16 cellular contexts compared by ENCODE assay signal in the genomic region with DNA sequence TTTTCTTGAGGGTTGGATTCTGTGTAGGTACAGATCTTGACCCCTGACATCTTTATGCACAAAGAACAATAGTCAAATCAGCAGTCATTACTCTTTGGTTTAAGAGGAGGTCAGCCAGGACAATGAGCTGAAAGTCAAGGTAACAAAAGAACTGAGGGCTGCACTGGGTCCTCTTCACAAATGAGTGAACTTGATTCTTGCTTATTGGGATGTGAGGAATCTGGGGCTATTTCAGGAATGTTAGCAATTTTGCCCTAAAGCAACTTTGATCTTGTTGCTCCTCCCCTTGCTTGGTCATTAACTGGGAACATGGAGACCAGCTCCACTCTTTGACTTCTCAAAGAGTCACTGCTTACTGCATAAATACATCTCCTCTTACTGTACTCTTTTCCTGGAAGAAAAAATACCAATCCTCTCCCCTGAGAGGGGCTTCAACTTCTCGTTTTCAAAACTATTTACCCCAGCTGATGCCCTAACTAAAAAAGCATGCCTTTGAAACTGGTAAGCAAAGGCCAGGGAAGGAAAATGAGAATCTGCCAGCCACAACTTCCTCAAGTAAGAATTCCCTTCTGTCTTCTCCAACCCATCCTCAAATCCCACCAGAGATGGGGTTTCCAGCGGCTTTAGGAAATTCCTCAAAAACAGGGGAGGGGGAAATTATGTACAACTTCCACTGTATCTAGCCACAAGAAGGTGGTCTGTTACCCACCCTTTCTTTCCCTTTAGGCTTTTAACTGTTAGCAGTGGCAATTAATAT.
DNase-seq lines count a peak whose midpoint lies in the region; ATAC-seq and TF ChIP-seq lines count a peak whose summit lies in the region.
"Had no signal": no experiment of that assay in that cellular context is flagged by ENCODE, and none has a peak within 500 bp of the region (broad histone marks: within the 10 kb centered on the region; RNA-seq: fewer than 3 reads in every experiment).

No MANE protein-coding gene starts in this region.

- no CpG with 5 or more reads among the region's 2 CpGs for WGBS in IMR-90 (ENCODE audit: extremely low coverage in 2 of 2, insufficient read length in 1 of 2), 2 experiments

- H3K36me3 ChIP-seq in IMR-90 (ENCODE audit: control insufficient read depth, insufficient read depth, low read length): no peaks in the 10 kb centered on the region

- H2BK5ac ChIP-seq in IMR-90 (ENCODE audit: low read depth, low read length, poor library complexity, severe bottlenecking): no peak overlapping the region

- peaks cover 9% of the 10 kb centered on the region for H3K4me1 Mint-ChIP-seq in MCF 10A (ENCODE audit: insufficient read depth, unreplicated experiment)
- no peaks in the 10 kb centered on the region for H3K4me1 Mint-ChIP-seq in activated CD4-positive, alpha-beta T cell treated with anti-CD3 and anti-CD28 coated beads, Interleukin-2, amount 10 ng/mL, durations not matched to agents 24 days and 14 days
- H3K4me1 Mint-ChIP-seq: activated naive CD4-positive, alpha-beta T cell treated with anti-CD3 and anti-CD28 coated beads, Interleukin-2, amount 50 U/mL, for 24 hours had no signal

- H2BK120ac ChIP-seq in IMR-90 (ENCODE audit: low read depth, low read length): peak overlapping the region; percentile 21

- no peak for TF ChIP-seq CTCF in IMR-90 (conservative IDR thresholded peaks at IDR 0.05; ENCODE audit: low read depth, low read length)
- TF ChIP-seq CTCF in MCF 10A (IDR thresholded peaks at IDR 0.05; ENCODE audit: unreplicated experiment): no peak

- H3K4me1 ChIP-seq in IMR-90 (ENCODE audit: control insufficient read depth, insufficient read depth, low read length): 0 out of 2 replicates have a peak, but pooled peaks cover 1% of the 10 kb centered on the region

- H3K4me2 ChIP-seq in IMR-90 (ENCODE audit: low read depth, low read length): peak overlapping the region; percentile 18; the same call in 1 of the 2 replicates

- H3K14ac ChIP-seq in IMR-90 (replicated peaks; ENCODE audit: low read depth, low read length): peak overlapping the region; percentile 10; the same call in 1 of the 2 replicates

- no peaks in the 10 kb centered on the region for H3K27me3 Mint-ChIP-seq in MCF 10A (ENCODE audit: insufficient read depth, unreplicated experiment)
- no peaks in the 10 kb centered on the region for H3K27me3 Mint-ChIP-seq in activated CD4-positive, alpha-beta T cell treated with anti-CD3 and anti-CD28 coated beads, Interleukin-2, amount 10 ng/mL, durations not matched to agents 24 days and 14 days

- H3K27me3 ChIP-seq in IMR-90 (ENCODE audit: control insufficient read depth, insufficient read depth, low read length): no peaks in the 10 kb centered on the region; the same call in 1 of the 2 replicates

- no peaks in the 10 kb centered on the region for H3K79me1 ChIP-seq in IMR-90 (ENCODE audit: low read depth in 1 of 2, low read length in 2 of 2)

- H3K18ac ChIP-seq in IMR-90 (ENCODE audit: low read depth, low read length): no peak overlapping the region

- in situ Hi-C loops in IMR-90 (cut with MboI; ENCODE audit: low sequenced_read_pairs): no loop called here

- no peak overlapping the region for H4K8ac ChIP-seq in IMR-90 (ENCODE audit: low read depth in 2 of 2, low read length in 2 of 2)

- H2AK9ac ChIP-seq in IMR-90 (replicated peaks; ENCODE audit: low read depth, low read length, poor library complexity): no peak overlapping the region

- no TSS peak for BruUV-seq in IMR-90 (replicated peaks; lab: Mats Ljungman, UMichigan)
- BruUV-seq in MCF 10A (replicated peaks; lab: Mats Ljungman, UMichigan): no TSS peak

- H3K9me3 Mint-ChIP-seq in MCF 10A (ENCODE audit: unreplicated experiment): peaks cover 10% of the 10 kb centered on the region
- no peaks in the 10 kb centered on the region for H3K9me3 Mint-ChIP-seq in activated CD4-positive, alpha-beta T cell treated with anti-CD3 and anti-CD28 coated beads, Interleukin-2, amount 10 ng/mL, durations not matched to agents 24 days and 14 days
- H3K9me3 Mint-ChIP-seq: T-helper 1 cell treated with Interleukin-12 subunit alpha and Interleukin-12 subunit beta and Interleukin-4 antibody, amounts not matched to agents 30 μg/mL and 1 μg/mL, for 36 hours had no signal

- no peaks in the 10 kb centered on the region for H3K36me3 Mint-ChIP-seq in MCF 10A (ENCODE audit: insufficient read depth, unreplicated experiment)
- H3K36me3 Mint-ChIP-seq in activated CD4-positive, alpha-beta T cell treated with anti-CD3 and anti-CD28 coated beads, Interleukin-2, amount 10 ng/mL, durations not matched to agents 24 days and 14 days (ENCODE audit: low read depth): no peaks in the 10 kb centered on the region
- H3K36me3 Mint-ChIP-seq: activated naive CD4-positive, alpha-beta T cell treated with anti-CD3 and anti-CD28 coated beads, Interleukin-2, amount 50 U/mL, for 24 hours had no signal

- dilution Hi-C loops in IMR-90 (cut with HindIII; ENCODE audit: low sequenced_read_pairs, unreplicated experiment): no loop called here

- H3K4me3 Mint-ChIP-seq in MCF 10A (ENCODE audit: unreplicated experiment): no peak overlapping the region
- no peak overlapping the region for H3K4me3 Mint-ChIP-seq in activated CD4-positive, alpha-beta T cell treated with anti-CD3 and anti-CD28 coated beads, Interleukin-2, amount 10 ng/mL, durations not matched to agents 24 days and 14 days
- H3K4me3 Mint-ChIP-seq: activated naive CD4-positive, alpha-beta T cell treated with anti-CD3 and anti-CD28 coated beads, Interleukin-2, amount 50 U/mL, for 24 hours; T-helper 1 cell treated with Interleukin-12 subunit alpha and Interleukin-12 subunit beta and Interleukin-4 antibody, amounts not matched to agents 30 μg/mL and 1 μg/mL, for 36 hours had no signal

- H2BK15ac ChIP-seq in IMR-90 (ENCODE audit: low read depth, low read length): no peak overlapping the region

- CTCF ChIA-PET in IMR-90 (lab: Yijun Ruan, JAX) (interaction anchor here (0.7 kb wide), 1 partner anchor 268 kb away, joined by 4 read pairs; no protein-coding TSS in a partner anchor), MCF 10A (lab: Yijun Ruan, JAX) (interaction anchor here (0.6 kb wide), 1 partner anchor 699 kb away, joined by 5 read pairs; no protein-coding TSS in a partner anchor)

- no peaks in the 10 kb centered on the region; the same call in 1 of the 2 replicates for H3K9me1 ChIP-seq in IMR-90 (ENCODE audit: insufficient read depth, low read length)

- ATAC-seq in IMR-90 (ENCODE audit: low read depth) (peak; percentile 67), HG02852 (IDR thresholded peaks at IDR 0.05; ENCODE audit: unreplicated experiment) (no peak)

- POLR2A ChIA-PET in IMR-90 (lab: Charles Lee; ENCODE audit: unreplicated experiment): no interaction called here
- POLR2A ChIA-PET in MCF 10A (lab: Yijun Ruan, JAX): interaction anchor here (0.7 to 1.0 kb wide), 3 partner anchors 15 to 380 kb away, joined by 3 to 4 read pairs (median 4); no protein-coding TSS in a partner anchor

- no peak overlapping the region for H3K9ac ChIP-seq in IMR-90 (ENCODE audit: low read depth, low read length)

- H2AK5ac ChIP-seq in IMR-90 (ENCODE audit: low read depth, low read length): no peak overlapping the region

- no peak overlapping the region for H2AFZ ChIP-seq in IMR-90 (replicated peaks; ENCODE audit: low read length, poor library complexity)

- H4K91ac ChIP-seq in IMR-90 (ENCODE audit: insufficient read depth, low read depth, low read length): no peak overlapping the region

- DNase-seq in A172 (ENCODE audit: low spot score) (peak; percentile 51), IMR-90 (peak; percentile 31), MCF 10A (ENCODE audit: unreplicated experiment) (no peak), iris pigment epithelial cell (ENCODE audit: low read depth) (peak; percentile 63), posterior vena cava (ENCODE audit: low spot score) (no peak)
- DNase-seq in activated CD4-positive, alpha-beta T cell treated with anti-CD3 and anti-CD28 coated beads, Interleukin-2, amount 50 U/mL, for 1 hour: no peak
- DNase-seq in activated CD4-positive, alpha-beta T cell treated with anti-CD3 and anti-CD28 coated beads, Interleukin-2, amount 10 ng/mL, durations not matched to agents 24 days and 14 days: no peak
- DNase-seq: activated CD8-positive, alpha-beta memory T cell treated with anti-CD3 and anti-CD28 coated beads for 24 hours; DND-41; glutamatergic neuron; NCI-H1105 treated with DMSO at 0.1 percent for 48 hours; NCI-H774; substantia nigra had no signal

- intact Hi-C loops in IMR-90 (cut with micrococcal nuclease) (no loop called here), MCF 10A (cut with micrococcal nuclease) (no loop called here), posterior vena cava (cut with DNase I) (no loop called here)
- intact Hi-C loops in activated CD4-positive, alpha-beta T cell treated with anti-CD3 and anti-CD28 coated beads, Interleukin-2, amount 10 ng/mL, durations not matched to agents 24 days and 14 days (cut with micrococcal nuclease): no loop called here

- H3K56ac ChIP-seq in IMR-90 (ENCODE audit: extremely low read depth, insufficient read depth, low read length): no peak overlapping the region

- H3K27ac ChIP-seq in IMR-90 (ENCODE audit: insufficient read depth, low read length): no peak overlapping the region

- TF ChIP-seq RAD21 in IMR-90 (IDR thresholded peaks at IDR 0.05; ENCODE audit: low read length): no peak

- peak overlapping the region; percentile 11 for H3K27ac Mint-ChIP-seq in MCF 10A (ENCODE audit: low read depth, unreplicated experiment)
- no peak overlapping the region for H3K27ac Mint-ChIP-seq in activated CD4-positive, alpha-beta T cell treated with anti-CD3 and anti-CD28 coated beads, Interleukin-2, amount 10 ng/mL, durations not matched to agents 24 days and 14 days
- H3K27ac Mint-ChIP-seq: activated naive CD4-positive, alpha-beta T cell treated with anti-CD3 and anti-CD28 coated beads, Interleukin-2, amount 50 U/mL, for 24 hours; T-helper 1 cell treated with Interleukin-12 subunit alpha and Interleukin-12 subunit beta and Interleukin-4 antibody, amounts not matched to agents 30 μg/mL and 1 μg/mL, for 36 hours had no signal

- H3K4ac ChIP-seq in IMR-90 (ENCODE audit: low read depth, low read length): no peak overlapping the region

- H3K4me3 ChIP-seq in IMR-90 (ENCODE audit: insufficient read depth, low read depth, low read length): no peak overlapping the region

- H2BK20ac ChIP-seq in IMR-90 (ENCODE audit: low read depth, low read length): 0 out of 2 replicates have a peak overlapping the region, but pooled peaks have one; percentile 3

- H4K20me1 ChIP-seq in IMR-90 (ENCODE audit: insufficient read depth, low read length): no peaks in the 10 kb centered on the region

- H4K5ac ChIP-seq in IMR-90 (ENCODE audit: low read depth, low read length): no peak overlapping the region

- TF ChIP-seq POLR2A in IMR-90 (IDR thresholded peaks at IDR 0.05; ENCODE audit: low read depth, low read length): no peak

- no peaks in the 10 kb centered on the region for H3K9me3 ChIP-seq in IMR-90 (ENCODE audit: control insufficient read depth, insufficient read depth, low read length)

- H3K23ac ChIP-seq in IMR-90 (ENCODE audit: low read depth, low read length): no peak overlapping the region

Comparison
In these comparisons a context has a peak if more than half of its experiments do, and no peak if none do; other contexts are left out.
1. DNase-seq: peak in A172 (single experiment), IMR-90 (single experiment) and iris pigment epithelial cell (single experiment); none in MCF 10A (single experiment), activated CD4-positive, alpha-beta T cell treated with anti-CD3 and anti-CD28 coated beads, Interleukin-2, amount 50 U/mL, for 1 hour (single experiment), activated CD4-positive, alpha-beta T cell treated with anti-CD3 and anti-CD28 coated beads, Interleukin-2, amount 10 ng/mL, durations not matched to agents 24 days and 14 days (single experiment) and posterior vena cava (single experiment).